Comparison of ENCODE assay signal across 1 cellular context in the genomic region with DNA sequence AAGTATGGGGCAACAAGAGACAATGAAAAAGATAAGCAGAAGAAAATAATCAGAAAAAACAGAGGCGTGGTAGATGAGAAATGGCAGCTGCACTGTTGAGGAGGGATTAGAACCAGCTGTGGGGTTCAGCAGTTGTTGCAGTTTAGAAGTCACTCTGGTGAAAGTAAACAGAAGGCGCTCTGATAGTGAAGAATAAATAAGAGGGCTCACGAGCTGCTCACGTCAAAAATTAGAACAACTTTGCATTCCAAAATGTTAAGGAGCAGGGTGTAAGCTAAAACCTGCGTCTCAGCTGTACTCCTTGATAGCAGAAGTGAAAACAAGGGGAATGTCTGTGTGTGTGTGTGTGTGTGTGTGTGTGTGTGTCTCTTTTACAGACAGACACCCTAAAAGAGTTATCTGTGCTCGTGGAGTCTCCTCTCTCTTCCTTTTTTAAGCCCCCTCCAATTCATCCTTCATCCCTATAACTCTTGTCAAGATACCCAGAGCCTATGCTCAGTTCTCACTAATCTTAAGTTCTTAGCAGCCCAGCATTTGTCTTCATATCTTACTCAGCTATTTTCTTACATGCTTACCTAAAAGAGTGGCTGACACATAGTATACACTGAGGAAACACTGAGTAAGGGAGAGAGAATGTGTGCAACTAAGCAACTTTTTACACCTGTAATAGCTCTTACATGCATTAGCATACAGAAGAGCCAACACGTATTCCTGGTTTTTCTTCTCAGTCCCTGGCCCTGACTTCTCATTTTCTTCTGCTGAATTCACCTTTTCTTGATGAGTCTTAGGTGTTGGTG.
A peak's percentile ranks its signal among the peaks of the same experiment; 100 is the strongest.
TF ChIP-seq lines count a peak whose summit lies in the region.

No MANE protein-coding gene starts in this region.

TF ChIP-seq in K562, 482 proteins besides CTCF, POLR2A, EP300 and RAD21 (continued from another document and continues in another):
- TF ChIP-seq, protein P1, sequence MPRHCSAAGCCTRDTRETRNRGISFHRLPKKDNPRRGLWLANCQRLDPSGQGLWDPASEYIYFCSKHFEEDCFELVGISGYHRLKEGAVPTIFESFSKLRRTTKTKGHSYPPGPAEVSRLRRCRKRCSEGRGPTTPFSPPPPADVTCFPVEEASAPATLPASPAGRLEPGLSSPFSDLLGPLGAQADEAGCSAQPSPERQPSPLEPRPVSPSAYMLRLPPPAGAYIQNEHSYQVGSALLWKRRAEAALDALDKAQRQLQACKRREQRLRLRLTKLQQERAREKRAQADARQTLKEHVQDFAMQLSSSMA (CRISPR knock-in tag; IDR thresholded peaks at IDR 0.05), result no peak
- TF ChIP-seq ZNF24 (IDR thresholded peaks at IDR 0.05) (no peak), NCOR1 (IDR thresholded peaks at IDR 0.05) (peak; percentile 27; the same call in 1 of the 2 replicates), ZNF324 (CRISPR knock-in tag; IDR thresholded peaks at IDR 0.05) (no peak), CBFA2T2 (conservative IDR thresholded peaks at IDR 0.05) (peak; percentile 61), ZKSCAN8 (CRISPR knock-in tag; IDR thresholded peaks at IDR 0.05) (peak; percentile 94), YY1 (IDR thresholded peaks at IDR 0.05; ENCODE audit: borderline replicate concordance in 1 of 3, control insufficient read depth in 1 of 3, extremely low read depth in 1 of 3, insufficient read depth in 3 of 3, insufficient read length in 1 of 3, insufficient replicate concordance in 2 of 3, low read depth in 1 of 3, low read length in 2 of 3) (no peak), TEAD4 (IDR thresholded peaks at IDR 0.05; ENCODE audit: low read length) (0 out of 2 replicates have a peak, but pooled peaks have one; percentile 20), TEAD4 (CRISPR knock-in tag; IDR thresholded peaks at IDR 0.05; ENCODE audit: borderline replicate concordance) (no peak), ZNF695 (CRISPR knock-in tag; IDR thresholded peaks at IDR 0.05) (no peak), ZNF311 (CRISPR knock-in tag; IDR thresholded peaks at IDR 0.05) (no peak), HNRNPH1 (optimal IDR thresholded peaks at IDR 0.05; ENCODE audit: low read depth, low read length) (no peak), TAF9B (IDR thresholded peaks at IDR 0.05; ENCODE audit: partially characterized antibody) (no peak), CBFA2T3 (IDR thresholded peaks at IDR 0.05) (peak; percentile 77), HMGN3 (IDR thresholded peaks at IDR 0.05; ENCODE audit: borderline replicate concordance, extremely low read depth, insufficient read length, low read depth, low read length) (no peak), FOXA3 (CRISPR knock-in tag; conservative IDR thresholded peaks at IDR 0.05 in 1 of 2, IDR thresholded peaks at IDR 0.05 in 1 of 2) (no peak), NEUROD1 (IDR thresholded peaks at IDR 0.05; ENCODE audit: borderline replicate concordance, low read depth, low read length, partially characterized antibody) (no peak), TRIM28 (IDR thresholded peaks at IDR 0.05) (no peak), MAFG (tag; conservative IDR thresholded peaks at IDR 0.05) (peak; percentile 67), BCL6 (CRISPR knock-in tag; IDR thresholded peaks at IDR 0.05) (no peak), NCOA6 (IDR thresholded peaks at IDR 0.05) (no peak), ZNF316 (IDR thresholded peaks at IDR 0.05) (peak; percentile 81)
- TF ChIP-seq, protein P2, sequence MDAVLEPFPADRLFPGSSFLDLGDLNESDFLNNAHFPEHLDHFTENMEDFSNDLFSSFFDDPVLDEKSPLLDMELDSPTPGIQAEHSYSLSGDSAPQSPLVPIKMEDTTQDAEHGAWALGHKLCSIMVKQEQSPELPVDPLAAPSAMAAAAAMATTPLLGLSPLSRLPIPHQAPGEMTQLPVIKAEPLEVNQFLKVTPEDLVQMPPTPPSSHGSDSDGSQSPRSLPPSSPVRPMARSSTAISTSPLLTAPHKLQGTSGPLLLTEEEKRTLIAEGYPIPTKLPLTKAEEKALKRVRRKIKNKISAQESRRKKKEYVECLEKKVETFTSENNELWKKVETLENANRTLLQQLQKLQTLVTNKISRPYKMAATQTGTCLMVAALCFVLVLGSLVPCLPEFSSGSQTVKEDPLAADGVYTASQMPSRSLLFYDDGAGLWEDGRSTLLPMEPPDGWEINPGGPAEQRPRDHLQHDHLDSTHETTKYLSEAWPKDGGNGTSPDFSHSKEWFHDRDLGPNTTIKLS (IDR thresholded peaks at IDR 0.05; ENCODE audit: borderline replicate concordance, low read depth), result no peak
- TF ChIP-seq, protein P3, sequence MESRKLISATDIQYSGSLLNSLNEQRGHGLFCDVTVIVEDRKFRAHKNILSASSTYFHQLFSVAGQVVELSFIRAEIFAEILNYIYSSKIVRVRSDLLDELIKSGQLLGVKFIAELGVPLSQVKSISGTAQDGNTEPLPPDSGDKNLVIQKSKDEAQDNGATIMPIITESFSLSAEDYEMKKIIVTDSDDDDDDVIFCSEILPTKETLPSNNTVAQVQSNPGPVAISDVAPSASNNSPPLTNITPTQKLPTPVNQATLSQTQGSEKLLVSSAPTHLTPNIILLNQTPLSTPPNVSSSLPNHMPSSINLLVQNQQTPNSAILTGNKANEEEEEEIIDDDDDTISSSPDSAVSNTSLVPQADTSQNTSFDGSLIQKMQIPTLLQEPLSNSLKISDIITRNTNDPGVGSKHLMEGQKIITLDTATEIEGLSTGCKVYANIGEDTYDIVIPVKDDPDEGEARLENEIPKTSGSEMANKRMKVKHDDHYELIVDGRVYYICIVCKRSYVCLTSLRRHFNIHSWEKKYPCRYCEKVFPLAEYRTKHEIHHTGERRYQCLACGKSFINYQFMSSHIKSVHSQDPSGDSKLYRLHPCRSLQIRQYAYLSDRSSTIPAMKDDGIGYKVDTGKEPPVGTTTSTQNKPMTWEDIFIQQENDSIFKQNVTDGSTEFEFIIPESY (CRISPR knock-in tag; IDR thresholded peaks at IDR 0.05), result no peak
- TF ChIP-seq, protein P4, sequence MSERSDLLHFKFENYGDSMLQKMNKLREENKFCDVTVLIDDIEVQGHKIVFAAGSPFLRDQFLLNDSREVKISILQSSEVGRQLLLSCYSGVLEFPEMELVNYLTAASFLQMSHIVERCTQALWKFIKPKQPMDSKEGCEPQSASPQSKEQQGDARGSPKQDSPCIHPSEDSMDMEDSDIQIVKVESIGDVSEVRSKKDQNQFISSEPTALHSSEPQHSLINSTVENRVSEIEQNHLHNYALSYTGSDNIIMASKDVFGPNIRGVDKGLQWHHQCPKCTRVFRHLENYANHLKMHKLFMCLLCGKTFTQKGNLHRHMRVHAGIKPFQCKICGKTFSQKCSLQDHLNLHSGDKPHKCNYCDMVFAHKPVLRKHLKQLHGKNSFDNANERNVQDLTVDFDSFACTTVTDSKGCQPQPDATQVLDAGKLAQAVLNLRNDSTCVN (CRISPR knock-in tag; IDR thresholded peaks at IDR 0.05), result no peak
- TF ChIP-seq, protein P5, sequence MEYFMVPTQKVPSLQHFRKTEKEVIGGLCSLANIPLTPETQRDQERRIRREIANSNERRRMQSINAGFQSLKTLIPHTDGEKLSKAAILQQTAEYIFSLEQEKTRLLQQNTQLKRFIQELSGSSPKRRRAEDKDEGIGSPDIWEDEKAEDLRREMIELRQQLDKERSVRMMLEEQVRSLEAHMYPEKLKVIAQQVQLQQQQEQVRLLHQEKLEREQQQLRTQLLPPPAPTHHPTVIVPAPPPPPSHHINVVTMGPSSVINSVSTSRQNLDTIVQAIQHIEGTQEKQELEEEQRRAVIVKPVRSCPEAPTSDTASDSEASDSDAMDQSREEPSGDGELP (CRISPR knock-in tag; IDR thresholded peaks at IDR 0.05; ENCODE audit: borderline replicate concordance), result no peak
- TF ChIP-seq, protein P6, sequence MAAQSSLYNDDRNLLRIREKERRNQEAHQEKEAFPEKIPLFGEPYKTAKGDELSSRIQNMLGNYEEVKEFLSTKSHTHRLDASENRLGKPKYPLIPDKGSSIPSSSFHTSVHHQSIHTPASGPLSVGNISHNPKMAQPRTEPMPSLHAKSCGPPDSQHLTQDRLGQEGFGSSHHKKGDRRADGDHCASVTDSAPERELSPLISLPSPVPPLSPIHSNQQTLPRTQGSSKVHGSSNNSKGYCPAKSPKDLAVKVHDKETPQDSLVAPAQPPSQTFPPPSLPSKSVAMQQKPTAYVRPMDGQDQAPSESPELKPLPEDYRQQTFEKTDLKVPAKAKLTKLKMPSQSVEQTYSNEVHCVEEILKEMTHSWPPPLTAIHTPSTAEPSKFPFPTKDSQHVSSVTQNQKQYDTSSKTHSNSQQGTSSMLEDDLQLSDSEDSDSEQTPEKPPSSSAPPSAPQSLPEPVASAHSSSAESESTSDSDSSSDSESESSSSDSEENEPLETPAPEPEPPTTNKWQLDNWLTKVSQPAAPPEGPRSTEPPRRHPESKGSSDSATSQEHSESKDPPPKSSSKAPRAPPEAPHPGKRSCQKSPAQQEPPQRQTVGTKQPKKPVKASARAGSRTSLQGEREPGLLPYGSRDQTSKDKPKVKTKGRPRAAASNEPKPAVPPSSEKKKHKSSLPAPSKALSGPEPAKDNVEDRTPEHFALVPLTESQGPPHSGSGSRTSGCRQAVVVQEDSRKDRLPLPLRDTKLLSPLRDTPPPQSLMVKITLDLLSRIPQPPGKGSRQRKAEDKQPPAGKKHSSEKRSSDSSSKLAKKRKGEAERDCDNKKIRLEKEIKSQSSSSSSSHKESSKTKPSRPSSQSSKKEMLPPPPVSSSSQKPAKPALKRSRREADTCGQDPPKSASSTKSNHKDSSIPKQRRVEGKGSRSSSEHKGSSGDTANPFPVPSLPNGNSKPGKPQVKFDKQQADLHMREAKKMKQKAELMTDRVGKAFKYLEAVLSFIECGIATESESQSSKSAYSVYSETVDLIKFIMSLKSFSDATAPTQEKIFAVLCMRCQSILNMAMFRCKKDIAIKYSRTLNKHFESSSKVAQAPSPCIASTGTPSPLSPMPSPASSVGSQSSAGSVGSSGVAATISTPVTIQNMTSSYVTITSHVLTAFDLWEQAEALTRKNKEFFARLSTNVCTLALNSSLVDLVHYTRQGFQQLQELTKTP (IDR thresholded peaks at IDR 0.05; ENCODE audit: low read depth in 1 of 2, partially characterized antibody in 2 of 2), result no peak
- TF ChIP-seq, protein P7, sequence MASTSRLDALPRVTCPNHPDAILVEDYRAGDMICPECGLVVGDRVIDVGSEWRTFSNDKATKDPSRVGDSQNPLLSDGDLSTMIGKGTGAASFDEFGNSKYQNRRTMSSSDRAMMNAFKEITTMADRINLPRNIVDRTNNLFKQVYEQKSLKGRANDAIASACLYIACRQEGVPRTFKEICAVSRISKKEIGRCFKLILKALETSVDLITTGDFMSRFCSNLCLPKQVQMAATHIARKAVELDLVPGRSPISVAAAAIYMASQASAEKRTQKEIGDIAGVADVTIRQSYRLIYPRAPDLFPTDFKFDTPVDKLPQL (IDR thresholded peaks at IDR 0.05; ENCODE audit: extremely low read depth, insufficient read length), result no peak
- TF ChIP-seq, protein P8, sequence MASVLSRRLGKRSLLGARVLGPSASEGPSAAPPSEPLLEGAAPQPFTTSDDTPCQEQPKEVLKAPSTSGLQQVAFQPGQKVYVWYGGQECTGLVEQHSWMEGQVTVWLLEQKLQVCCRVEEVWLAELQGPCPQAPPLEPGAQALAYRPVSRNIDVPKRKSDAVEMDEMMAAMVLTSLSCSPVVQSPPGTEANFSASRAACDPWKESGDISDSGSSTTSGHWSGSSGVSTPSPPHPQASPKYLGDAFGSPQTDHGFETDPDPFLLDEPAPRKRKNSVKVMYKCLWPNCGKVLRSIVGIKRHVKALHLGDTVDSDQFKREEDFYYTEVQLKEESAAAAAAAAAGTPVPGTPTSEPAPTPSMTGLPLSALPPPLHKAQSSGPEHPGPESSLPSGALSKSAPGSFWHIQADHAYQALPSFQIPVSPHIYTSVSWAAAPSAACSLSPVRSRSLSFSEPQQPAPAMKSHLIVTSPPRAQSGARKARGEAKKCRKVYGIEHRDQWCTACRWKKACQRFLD (CRISPR knock-in tag; IDR thresholded peaks at IDR 0.05), result no peak
- TF ChIP-seq, protein P9, sequence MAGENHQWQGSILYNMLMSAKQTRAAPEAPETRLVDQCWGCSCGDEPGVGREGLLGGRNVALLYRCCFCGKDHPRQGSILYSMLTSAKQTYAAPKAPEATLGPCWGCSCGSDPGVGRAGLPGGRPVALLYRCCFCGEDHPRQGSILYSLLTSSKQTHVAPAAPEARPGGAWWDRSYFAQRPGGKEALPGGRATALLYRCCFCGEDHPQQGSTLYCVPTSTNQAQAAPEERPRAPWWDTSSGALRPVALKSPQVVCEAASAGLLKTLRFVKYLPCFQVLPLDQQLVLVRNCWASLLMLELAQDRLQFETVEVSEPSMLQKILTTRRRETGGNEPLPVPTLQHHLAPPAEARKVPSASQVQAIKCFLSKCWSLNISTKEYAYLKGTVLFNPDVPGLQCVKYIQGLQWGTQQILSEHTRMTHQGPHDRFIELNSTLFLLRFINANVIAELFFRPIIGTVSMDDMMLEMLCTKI (IDR thresholded peaks at IDR 0.05; ENCODE audit: partially characterized antibody), result no peak
